10 cellular contexts compared by ENCODE assay signal in genomic region chr22:23263651-23264555, GRCh38.
DNase-seq lines count a peak whose midpoint lies in the region; ATAC-seq, FAIRE-seq and TF ChIP-seq lines count a peak whose summit lies in the region.
"Had no signal": no experiment of that assay in that cellular context is flagged by ENCODE, and none has a peak within 500 bp of the region (broad histone marks: within the 10 kb centered on the region; RNA-seq: fewer than 3 reads in every experiment).

No MANE protein-coding gene starts in this region.

- H3K4me1 ChIP-seq in BLaER1: peaks cover 100% of the 10 kb centered on the region

- no peaks in the 10 kb centered on the region for H3K36me3 Mint-ChIP-seq in activated naive CD4-positive, alpha-beta T cell treated with anti-CD3 and anti-CD28 coated beads, Interleukin-2, amount 50 U/mL, for 72 hours
- no peaks in the 10 kb centered on the region for H3K36me3 Mint-ChIP-seq in natural killer cell treated with Interleukin-12 subunit alpha and Interleukin-12 subunit beta and Interleukin-15 and Interleukin-18, amount 100 ng/mL, for 72 hours

- no peak overlapping the region for H3K9ac ChIP-seq in BLaER1

- peaks cover 26 to 30% of the 10 kb centered on the region in 2 donors for H3K4me1 Mint-ChIP-seq in natural killer cell treated with Interleukin-12 subunit alpha and Interleukin-12 subunit beta and Interleukin-15 and Interleukin-18, amount 100 ng/mL, for 72 hours (ENCODE audit: low read depth in 2 of 2)

- peak overlapping the region; percentile 66; the same call in 1 of the 2 replicates for H3K27ac ChIP-seq in BLaER1

- H3K4me3 Mint-ChIP-seq in natural killer cell treated with Interleukin-12 subunit alpha and Interleukin-12 subunit beta and Interleukin-15 and Interleukin-18, amount 100 ng/mL, for 72 hours: peak overlapping the region; percentile 55

- FAIRE-seq in RCC 7860 (lab: Jason Lieb, UNC): no peak

- no peak overlapping the region for H3K4me3 ChIP-seq in BLaER1
- no peak overlapping the region for H3K4me3 ChIP-seq in H7 (ENCODE audit: insufficient read depth, low read depth, low read length)
- H3K4me3 ChIP-seq in foreskin fibroblast (ENCODE audit: low read depth in 1 of 2, low read length in 2 of 2): no peak overlapping the region

- H3K36me3 ChIP-seq in BLaER1 (peaks cover 97% of the 10 kb centered on the region), H7 (replicated peaks; ENCODE audit: control insufficient read depth, insufficient read depth, low read length) (peaks cover 16% of the 10 kb centered on the region)

- TF ChIP-seq CTCF in foreskin fibroblast (IDR thresholded peaks at IDR 0.05; ENCODE audit: low read depth, low read length): no peak

- ATAC-seq in activated naive CD4-positive, alpha-beta T cell treated with anti-CD3 and anti-CD28 coated beads, Interleukin-2, amount 50 U/mL, for 72 hours: peak; percentile 84 to 87
- peak; percentile 96 for ATAC-seq in natural killer cell treated with Interleukin-12 subunit alpha and Interleukin-12 subunit beta and Interleukin-15 and Interleukin-18, amount 100 ng/mL, for 72 hours

- peak overlapping the region; percentile 32 to 65 for H3K27ac Mint-ChIP-seq in activated naive CD4-positive, alpha-beta T cell treated with anti-CD3 and anti-CD28 coated beads, Interleukin-2, amount 50 U/mL, for 72 hours
- H3K27ac Mint-ChIP-seq in natural killer cell treated with Interleukin-12 subunit alpha and Interleukin-12 subunit beta and Interleukin-15 and Interleukin-18, amount 100 ng/mL, for 72 hours: peak overlapping the region; percentile 73 to 78

- no peaks in the 10 kb centered on the region for H3K27me3 Mint-ChIP-seq in natural killer cell treated with Interleukin-12 subunit alpha and Interleukin-12 subunit beta and Interleukin-15 and Interleukin-18, amount 100 ng/mL, for 72 hours

- no peaks in the 10 kb centered on the region for H3K9me3 Mint-ChIP-seq in activated naive CD4-positive, alpha-beta T cell treated with anti-CD3 and anti-CD28 coated beads, Interleukin-2, amount 50 U/mL, for 72 hours
- H3K9me3 Mint-ChIP-seq in natural killer cell treated with Interleukin-12 subunit alpha and Interleukin-12 subunit beta and Interleukin-15 and Interleukin-18, amount 100 ng/mL, for 72 hours: no peaks in the 10 kb centered on the region

- H4K20me1 ChIP-seq in BLaER1: peaks cover 100% of the 10 kb centered on the region

- 0 out of 2 replicates have a peak overlapping the region, but pooled peaks have one; percentile 17 for H3K4me2 ChIP-seq in BLaER1

- no peaks in the 10 kb centered on the region for H3K9me3 ChIP-seq in BLaER1

- no peaks in the 10 kb centered on the region for H3K27me3 ChIP-seq in BLaER1
- H3K27me3 ChIP-seq in H7 (ENCODE audit: control insufficient read depth, insufficient read depth, low read length): no peaks in the 10 kb centered on the region

- peak; percentile 13 for DNase-seq in RCC 7860 (ENCODE audit: low spot score)
- DNase-seq in activated naive CD4-positive, alpha-beta T cell treated with anti-CD3 and anti-CD28 coated beads, Interleukin-2, amount 50 U/mL, for 72 hours (ENCODE audit: low spot score in 2 of 2): no peak
- peak; percentile 94 for DNase-seq in natural killer cell treated with Interleukin-12 subunit alpha and Interleukin-12 subunit beta and Interleukin-15 and Interleukin-18, amount 100 ng/mL, for 72 hours (ENCODE audit: low spot score)
- no peak for DNase-seq in amygdala (lab: John Stamatoyannopoulos, UW)
- DNase-seq in H7: no peak
- no peak for DNase-seq in foreskin fibroblast
- DNase-seq in HuH-7 (ENCODE audit: low spot score): no peak
- DNase-seq: KG1, T-helper 9 cell had no signal

Comparison
In these comparisons a context has a peak if more than half of its experiments do, and no peak if none do; other contexts are left out.
1. DNase-seq: peak in RCC 7860 (single experiment) and natural killer cell treated with Interleukin-12 subunit alpha and Interleukin-12 subunit beta and Interleukin-15 and Interleukin-18, amount 100 ng/mL, for 72 hours (single experiment); none in activated naive CD4-positive, alpha-beta T cell treated with anti-CD3 and anti-CD28 coated beads, Interleukin-2, amount 50 U/mL, for 72 hours (0 of 2), amygdala (0 of 56), H7 (single experiment), foreskin fibroblast (0 of 2) and HuH-7 (single experiment).